In the genomic region with DNA sequence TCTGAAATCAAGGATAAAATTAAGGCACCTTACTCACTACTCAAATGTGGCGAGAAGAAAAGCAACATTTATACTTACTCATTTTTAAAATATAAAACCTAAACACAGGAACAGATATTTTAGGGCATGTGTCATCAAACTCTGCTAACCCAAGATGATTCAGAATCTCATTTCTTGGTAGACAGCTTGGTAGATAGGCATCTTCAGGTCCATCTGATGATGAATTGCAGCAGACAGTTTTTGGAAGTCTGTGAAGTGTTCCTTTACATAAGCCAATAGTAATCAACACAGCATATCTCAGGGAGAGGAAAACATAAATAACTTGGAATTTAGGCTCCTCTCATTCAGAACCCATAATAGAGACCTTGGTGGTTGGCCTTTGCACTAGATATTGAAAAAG, we compare ENCODE assay signal across 10 cellular contexts. TPM values are rescaled to one million over a fixed set of nuclear protein-coding genes. Genes with fewer than 3 reads are reported as not detected.
DNase-seq lines count a peak whose midpoint lies in the region; ATAC-seq, FAIRE-seq and TF ChIP-seq lines count a peak whose summit lies in the region.
"Had no signal": no experiment of that assay in that cellular context is flagged by ENCODE, and none has a peak within 500 bp of the region (broad histone marks: within the 10 kb centered on the region; RNA-seq: fewer than 3 reads in every experiment).

No MANE protein-coding gene starts in this region.

- peak overlapping the region; percentile 5 to 97 (median 96) for H3K27ac Mint-ChIP-seq in naive thymus-derived CD4-positive, alpha-beta T cell

- DNase-seq in AG10803 (ENCODE audit: low read depth), result peak; percentile 66
- peak; percentile 93 for DNase-seq in LHCN-M2 (ENCODE audit: low read depth)
- DNase-seq in bronchial epithelial cell (ENCODE audit: low read depth), result peak; percentile 84
- DNase-seq in naive thymus-derived CD4-positive, alpha-beta T cell, result no peak
- no peak for DNase-seq in NCI-H2107 (lab: John Stamatoyannopoulos, UW)
- DNase-seq in globus pallidus (ENCODE audit: low spot score), result no peak
- DNase-seq in D721Med (ENCODE audit: insufficient read length, low spot score), result no peak
- DNase-seq in frontal cortex (ENCODE audit: low spot score in 2 of 2), result no peak
- DNase-seq: activated CD4-positive, alpha-beta T cell treated with anti-CD3 and anti-CD28 coated beads for 1 hour; GDM1 had no signal

- POLR2A ChIA-PET in naive thymus-derived CD4-positive, alpha-beta T cell (lab: Charles Lee), result no interaction called here

- peaks cover 2% of the 10 kb centered on the region for H3K36me3 ChIP-seq in bronchial epithelial cell (ENCODE audit: control insufficient read depth, insufficient read depth, low read length)
- H3K36me3 ChIP-seq in naive thymus-derived CD4-positive, alpha-beta T cell (ENCODE audit: control insufficient read depth in 2 of 3, insufficient read depth in 3 of 3, low read length in 3 of 3), result peaks cover 0 to 5% (median 0%) of the 10 kb centered on the region in 3 experiments

- ATAC-seq in naive thymus-derived CD4-positive, alpha-beta T cell, result no peak

- peaks cover 0 to 17% (median 5%) of the 10 kb centered on the region in 5 donors for H3K36me3 Mint-ChIP-seq in naive thymus-derived CD4-positive, alpha-beta T cell

- H3K4me1 Mint-ChIP-seq in naive thymus-derived CD4-positive, alpha-beta T cell, result peaks cover 63 to 85% (median 80%) of the 10 kb centered on the region in 7 donors

- H3K27me3 Mint-ChIP-seq in naive thymus-derived CD4-positive, alpha-beta T cell, result peaks cover 0 to 7% (median 0%) of the 10 kb centered on the region in 5 donors

- H3K27me3 ChIP-seq in bronchial epithelial cell (ENCODE audit: control insufficient read depth, insufficient read depth, low read length), result no peaks in the 10 kb centered on the region
- H3K27me3 ChIP-seq in naive thymus-derived CD4-positive, alpha-beta T cell (ENCODE audit: control insufficient read depth in 2 of 2, insufficient read depth in 2 of 2, low read length in 2 of 2), result no peaks in the 10 kb centered on the region

- peak overlapping the region; percentile 34 for H3K27ac ChIP-seq in naive thymus-derived CD4-positive, alpha-beta T cell (ENCODE audit: low read depth, low read length)

- no peaks in the 10 kb centered on the region for H3K9me3 Mint-ChIP-seq in naive thymus-derived CD4-positive, alpha-beta T cell

- no peaks in the 10 kb centered on the region for H3K9me3 ChIP-seq in naive thymus-derived CD4-positive, alpha-beta T cell (ENCODE audit: control insufficient read depth in 2 of 3, low read length in 3 of 3)

- intact Hi-C loops in naive thymus-derived CD4-positive, alpha-beta T cell (cut with micrococcal nuclease), result loop anchor here (2.0 to 10.0 kb wide), 8 partner anchors 20 to 700 kb away; a partner anchor contains a TSS

- H3K4me1 ChIP-seq in naive thymus-derived CD4-positive, alpha-beta T cell (ENCODE audit: control insufficient read depth in 2 of 2, insufficient read depth in 2 of 2, low read length in 2 of 2), result peaks cover 8 to 50% of the 10 kb centered on the region in 2 donors

- FAIRE-seq in bronchial epithelial cell (lab: Jason Lieb, UNC), result no peak
- FAIRE-seq in D721Med (lab: Jason Lieb, UNC), result no peak
- FAIRE-seq in frontal cortex (lab: Jason Lieb, UNC), result no peak

- peak overlapping the region in 9 of 10 donors; percentile 15 to 100 (median 98) for H3K4me3 Mint-ChIP-seq in naive thymus-derived CD4-positive, alpha-beta T cell

- TF ChIP-seq CTCF in AG10803 (conservative IDR thresholded peaks at IDR 0.05; ENCODE audit: low read length) (no peak), bronchial epithelial cell (IDR thresholded peaks at IDR 0.05; ENCODE audit: insufficient read depth, low read length, severe bottlenecking) (no peak), D721Med (IDR thresholded peaks at IDR 0.05; ENCODE audit: insufficient read depth, missing control alignments) (no peak)

- CTCF ChIA-PET in naive thymus-derived CD4-positive, alpha-beta T cell (lab: Charles Lee), result interaction anchor here (1.1 to 2.6 kb wide), 3 partner anchors 29 to 128 kb away, joined by 3 to 13 read pairs (median 3); no protein-coding TSS in a partner anchor

- no peak overlapping the region for H3K4me3 ChIP-seq in AG10803 (ENCODE audit: low read length)
- H3K4me3 ChIP-seq in bronchial epithelial cell (ENCODE audit: low read depth, low read length), result no peak overlapping the region
- no peak overlapping the region for H3K4me3 ChIP-seq in naive thymus-derived CD4-positive, alpha-beta T cell (ENCODE audit: low read length)

RNA-seq across cellular contexts. Expression of a gene that starts 3.4 kb away (rescaled TPM):
- total RNA-seq in LHCN-M2 (2014; rRNA removed), result 50.9 and 61.3 TPM in 2 replicates
- 31.7 TPM for polyA plus RNA-seq in LHCN-M2 (2012)
- 5.8 and 8.4 TPM in 2 replicates for total RNA-seq in bronchial epithelial cell
- total RNA-seq in naive thymus-derived CD4-positive, alpha-beta T cell, result 10 to 100 TPM; 27.3 to 44.0 (median 37.3) TPM
- polyA plus RNA-seq in naive thymus-derived CD4-positive, alpha-beta T cell, result 1 to 10 TPM; 4.6 to 8.5 TPM
- total RNA-seq in frontal cortex, result 10.2 TPM

RNA-seq across cellular contexts. Expression of a gene that starts 54.7 kb away (rescaled TPM):
- total RNA-seq in LHCN-M2 (2014; rRNA removed) (7.2 and 8.4 TPM in 2 replicates), bronchial epithelial cell (0.26 and 0.38 TPM in 2 replicates), frontal cortex (2.9 TPM)
- 3.4 TPM for polyA plus RNA-seq in LHCN-M2 (2012)
- total RNA-seq in naive thymus-derived CD4-positive, alpha-beta T cell, result 10 to 100 TPM in 1 of 5 experiments, 1 to 10 TPM in 4; 2.6 to 70.9 (median 6.7) TPM
- 1 to 10 TPM; 1.9 to 2.9 TPM for polyA plus RNA-seq in naive thymus-derived CD4-positive, alpha-beta T cell

Comparison
In these comparisons a context has a peak if more than half of its experiments do, and no peak if none do; other contexts are left out.
1. DNase-seq: peak in AG10803 (single experiment), LHCN-M2 (single experiment) and bronchial epithelial cell (single experiment); none in naive thymus-derived CD4-positive, alpha-beta T cell (0 of 9), NCI-H2107 (single experiment), globus pallidus (single experiment), D721Med (single experiment) and frontal cortex (0 of 2).